In the genomic region with DNA sequence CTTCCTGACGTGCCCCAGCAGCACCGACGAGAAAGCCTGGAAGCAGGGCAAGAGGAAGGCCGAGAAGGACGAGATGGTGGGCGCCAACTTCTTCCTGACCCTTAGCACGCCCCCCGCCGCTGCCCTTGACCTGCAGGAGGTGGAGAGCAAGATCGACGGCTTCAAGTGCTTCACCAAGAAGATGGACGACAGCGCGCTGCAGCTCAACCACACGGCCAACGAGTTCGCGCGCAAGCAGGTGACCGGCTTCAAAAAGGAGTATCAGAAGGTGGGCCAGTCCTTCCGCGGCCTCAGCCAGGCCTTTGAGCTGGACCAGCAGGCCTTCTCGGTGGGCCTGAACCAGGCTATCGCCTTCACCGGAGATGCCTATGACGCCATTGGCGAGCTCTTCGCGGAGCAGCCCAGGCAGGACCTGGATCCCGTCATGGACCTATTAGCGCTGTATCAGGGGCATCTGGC, we compare ENCODE assay signal across 8 cellular contexts. TPM values are rescaled to one million over a fixed set of nuclear protein-coding genes. Genes with fewer than 3 reads are reported as not detected.
DNase-seq lines count a peak whose midpoint lies in the region; ATAC-seq and TF ChIP-seq lines count a peak whose summit lies in the region.

No MANE protein-coding gene starts in this region.

- peak; percentile 62 for DNase-seq in RWPE2 (ENCODE audit: low spot score)
- DNase-seq in esophagus squamous epithelium (lab: John Stamatoyannopoulos, UW): no peak
- DNase-seq in osteoblast (ENCODE audit: insufficient read length, low spot score, missing footprints): no peak
- no peak for DNase-seq in NCI-H2107 treated with DMSO at 0.1 percent for 48 hours (lab: John Stamatoyannopoulos, UW; ENCODE audit: unreplicated experiment)
- no peak for DNase-seq in NCI-H1048 (lab: John Stamatoyannopoulos, UW)

- no peak for TF ChIP-seq POLR2A in esophagus squamous epithelium (IDR thresholded peaks at IDR 0.05)

- WGBS in esophagus squamous epithelium, 2 donors: 80 to 91% methylated on average over 1 to 19 of the region's 31 CpGs

- H3K9ac ChIP-seq in BLaER1 treated with 17β-estradiol and CSF1 and Interleukin-3, amounts not matched to agents 10 nM and 100 nM: peak overlapping the region; percentile 86 to 96 (median 93)

- peaks cover 18 to 51% (median 40%) of the 10 kb centered on the region in 11 experiments; a peak in 21 of 22 replicates for H3K36me3 ChIP-seq in BLaER1 treated with 17β-estradiol and CSF1 and Interleukin-3, amounts not matched to agents 10 nM and 100 nM
- peaks cover 8% of the 10 kb centered on the region for H3K36me3 ChIP-seq in RWPE2 (ENCODE audit: low read depth)
- H3K36me3 ChIP-seq in esophagus squamous epithelium: peaks cover 0 to 11% (median 0%) of the 10 kb centered on the region in 3 donors
- no peaks in the 10 kb centered on the region for H3K36me3 ChIP-seq in osteoblast (ENCODE audit: insufficient read depth, low read length)

- ATAC-seq in RWPE2 (ENCODE audit: low read depth): no peak
- no peak for ATAC-seq in HG03196 (IDR thresholded peaks at IDR 0.05; ENCODE audit: unreplicated experiment)
- no peak for ATAC-seq in GM18909 (IDR thresholded peaks at IDR 0.05; ENCODE audit: poor library complexity, unreplicated experiment)

- no peak overlapping the region for H2AFZ ChIP-seq in osteoblast (ENCODE audit: low read length)

- peaks cover 7 to 63% (median 34%) of the 10 kb centered on the region in 11 experiments; a peak in 21 of 22 replicates for H4K20me1 ChIP-seq in BLaER1 treated with 17β-estradiol and CSF1 and Interleukin-3, amounts not matched to agents 10 nM and 100 nM
- H4K20me1 ChIP-seq in osteoblast (ENCODE audit: insufficient read depth, low read length): peaks cover 46% of the 10 kb centered on the region

- H3K79me2 ChIP-seq in osteoblast (ENCODE audit: insufficient read depth, low read length): peaks cover 64% of the 10 kb centered on the region

- H3K27me3 ChIP-seq in BLaER1 treated with 17β-estradiol and CSF1 and Interleukin-3, amounts not matched to agents 10 nM and 100 nM: no peaks in the 10 kb centered on the region
- no peaks in the 10 kb centered on the region for H3K27me3 ChIP-seq in RWPE2 (ENCODE audit: insufficient read depth, poor library complexity, severe bottlenecking)
- H3K27me3 ChIP-seq in esophagus squamous epithelium: no peaks in the 10 kb centered on the region
- H3K27me3 ChIP-seq in osteoblast (ENCODE audit: insufficient read depth, low read length): no peaks in the 10 kb centered on the region

- peak overlapping the region; percentile 83 to 99 (median 98) for H3K4me2 ChIP-seq in BLaER1 treated with 17β-estradiol and CSF1 and Interleukin-3, amounts not matched to agents 10 nM and 100 nM
- peak overlapping the region; percentile 88 for H3K4me2 ChIP-seq in osteoblast (ENCODE audit: insufficient read depth, low read length)

- peaks cover 0 to 11% (median 0%) of the 10 kb centered on the region in 11 experiments; a peak in 5 of 22 replicates for H3K9me3 ChIP-seq in BLaER1 treated with 17β-estradiol and CSF1 and Interleukin-3, amounts not matched to agents 10 nM and 100 nM (replicated peaks in 1 of 11)
- H3K9me3 ChIP-seq in RWPE2 (ENCODE audit: severe bottlenecking) (no peaks in the 10 kb centered on the region), esophagus squamous epithelium (no peaks in the 10 kb centered on the region), osteoblast (ENCODE audit: low read depth, low read length) (no peaks in the 10 kb centered on the region)

- H3K27ac ChIP-seq in BLaER1 treated with 17β-estradiol and CSF1 and Interleukin-3, amounts not matched to agents 10 nM and 100 nM: peak overlapping the region; percentile 89 to 95 (median 92)
- H3K27ac ChIP-seq in RWPE2 (ENCODE audit: poor library complexity, severe bottlenecking) (no peak overlapping the region), esophagus squamous epithelium (peak overlapping the region; percentile 88 to 96 (median 92)), osteoblast (ENCODE audit: low read depth, low read length) (peak overlapping the region; percentile 76)

- peak overlapping the region; percentile 77 to 99 (median 88) for H3K4me3 ChIP-seq in BLaER1 treated with 17β-estradiol and CSF1 and Interleukin-3, amounts not matched to agents 10 nM and 100 nM
- H3K4me3 ChIP-seq in RWPE2 (ENCODE audit: severe bottlenecking) (no peak overlapping the region), esophagus squamous epithelium (peak overlapping the region; percentile 75 to 99 (median 90)), osteoblast (ENCODE audit: insufficient read depth, low read length) (peak overlapping the region; percentile 76)

- intact Hi-C loops in esophagus squamous epithelium (cut with DNase I): loop anchor here (5.0 to 10.0 kb wide), 3 partner anchors 323 to 626 kb away; no protein-coding TSS in a partner anchor

- TF ChIP-seq CTCF in RWPE2 (IDR thresholded peaks at IDR 0.05; ENCODE audit: poor library complexity, severe bottlenecking) (no peak), esophagus squamous epithelium (IDR thresholded peaks at IDR 0.05) (no peak), osteoblast (IDR thresholded peaks at IDR 0.05; ENCODE audit: extremely low read depth, low read depth, low read length) (no peak)

- H3K4me1 ChIP-seq in BLaER1 treated with 17β-estradiol and CSF1 and Interleukin-3, amounts not matched to agents 10 nM and 100 nM: peaks cover 27 to 50% (median 45%) of the 10 kb centered on the region in 10 experiments
- H3K4me1 ChIP-seq in RWPE2 (ENCODE audit: insufficient read depth, poor library complexity, severe bottlenecking) (peaks cover 21% of the 10 kb centered on the region), esophagus squamous epithelium (peaks cover 29 to 70% (median 41%) of the 10 kb centered on the region in 3 donors), osteoblast (ENCODE audit: insufficient read depth, low read length) (peaks cover 63% of the 10 kb centered on the region)

RNA-seq across cellular contexts. Expression of gene SNX18, which starts 1.6 kb away (rescaled TPM):
- total RNA-seq in esophagus squamous epithelium (10 to 100 TPM; 26.3 to 36.3 (median 30.6) TPM), osteoblast (69.0 and 86.5 TPM in 2 replicates)
